Comparison of ENCODE assay signal across 8 cellular contexts in genomic region chr13:26253262-26253786, GRCh38. TPM values are rescaled to one million over a fixed set of nuclear protein-coding genes. Genes with fewer than 3 reads are reported as not detected.
A peak's percentile ranks its signal among the peaks of the same experiment; 100 is the strongest.
DNase-seq lines count a peak whose midpoint lies in the region; TF ChIP-seq lines count a peak whose summit lies in the region.

No MANE protein-coding gene starts in this region.

- H3K4me1 ChIP-seq in muscle layer of duodenum (ENCODE audit: control insufficient read depth in 1 of 2, insufficient read depth in 2 of 2, low read length in 2 of 2): peaks cover 9 to 13% of the 10 kb centered on the region in 2 donors

- CTCF ChIA-PET in AG04449 (lab: Yijun Ruan, JAX): interaction anchor here (0.8 kb wide), 1 partner anchor 69 kb away, joined by 3 read pairs; no protein-coding TSS in a partner anchor

- H3K27me3 ChIP-seq in muscle layer of duodenum (ENCODE audit: low read depth, low read length): no peaks in the 10 kb centered on the region

- no peaks in the 10 kb centered on the region for H3K36me3 ChIP-seq in muscle layer of duodenum (ENCODE audit: control insufficient read depth in 1 of 2, insufficient read depth in 2 of 2, low read length in 2 of 2)

- DNase-seq in AG04449 (ENCODE audit: low read depth, low spot score) (no peak), cardiac fibroblast (ENCODE audit: low read depth in 2 of 2) (no peak), T1000 (lab: John Stamatoyannopoulos, UW) (no peak), dedifferentiated amniotic fluid mesenchymal stem cell (ENCODE audit: extremely low spot score) (no peak), GOT3 (lab: John Stamatoyannopoulos, UW) (no peak), kidney glomerular epithelial cell (lab: John Stamatoyannopoulos, UW) (no peak)
- DNase-seq in Jurkat, Clone E6-1 (ENCODE audit: low read depth, low spot score): no peak

- H3K27ac ChIP-seq in muscle layer of duodenum (ENCODE audit: low read length): peak overlapping the region; percentile 65

- POLR2A ChIA-PET in AG04449 (lab: Yijun Ruan, JAX): no interaction called here

- H3K4me3 ChIP-seq in AG04449 (ENCODE audit: low read depth, low read length) (peak overlapping the region; percentile 89), cardiac fibroblast (replicated peaks in 1 of 2; ENCODE audit: low read depth in 2 of 2, low read length in 2 of 2) (peak overlapping the region; percentile 71 to 72), muscle layer of duodenum (ENCODE audit: low read depth in 1 of 2, low read length in 2 of 2) (peak overlapping the region; percentile 74 to 93)
- H3K4me3 ChIP-seq in Jurkat, Clone E6-1 (ENCODE audit: low read length): peak overlapping the region; percentile 72

- TF ChIP-seq CTCF in AG04449 (IDR thresholded peaks at IDR 0.05; ENCODE audit: insufficient read depth, low read length, missing control alignments): no peak
- TF ChIP-seq CTCF in cardiac fibroblast (IDR thresholded peaks at IDR 0.05; ENCODE audit: low read depth, low read length): no peak

- no peaks in the 10 kb centered on the region for H3K9me3 ChIP-seq in muscle layer of duodenum (ENCODE audit: control insufficient read depth in 1 of 2, low read length in 2 of 2)

RNA-seq across cellular contexts. Expression of gene CDK8, which starts 0.6 kb away (rescaled TPM):
- 21.9 TPM for polyA plus RNA-seq in Jurkat, Clone E6-1 (2012; ENCODE audit: insufficient read depth, insufficient read length)

RNA-seq across cellular contexts. Expression of gene RNF6, which starts 31.2 kb away (rescaled TPM):
- 30.6 TPM for polyA plus RNA-seq in Jurkat, Clone E6-1 (2012; ENCODE audit: insufficient read depth, insufficient read length)
